Comparison of ENCODE assay signal across 1 cellular context in the genomic region with DNA sequence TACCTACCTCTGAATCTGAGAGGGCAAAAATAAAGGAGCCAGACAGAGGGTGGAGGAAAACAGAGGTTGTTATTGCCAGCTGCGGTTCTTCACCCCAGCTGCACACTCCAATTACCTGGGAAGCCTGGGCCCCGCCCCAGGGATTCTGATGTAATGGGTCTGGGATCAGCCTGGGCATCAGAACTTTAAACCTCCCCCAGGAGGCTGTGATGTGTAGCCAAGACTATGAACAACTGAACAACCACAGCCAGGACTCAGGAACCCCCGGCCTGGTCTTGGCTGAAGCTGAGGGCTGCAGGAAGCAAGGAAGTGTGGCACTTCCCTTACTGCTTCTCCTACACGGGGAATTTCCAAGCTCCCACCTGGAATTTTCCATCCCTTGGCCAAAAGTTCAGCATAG.
TF ChIP-seq lines count a peak whose summit lies in the region.

No MANE protein-coding gene starts in this region.

TF ChIP-seq in HepG2, 621 proteins besides CTCF, POLR2A, EP300 and RAD21 (continued from another document):
- TF ChIP-seq PATZ1 (CRISPR knock-in tag; IDR thresholded peaks at IDR 0.05) = peak; percentile 28; the same call in 1 of the 2 replicates
- no peak for TF ChIP-seq ZNF383 (CRISPR knock-in tag; IDR thresholded peaks at IDR 0.05; ENCODE audit: borderline replicate concordance)
- no peak for TF ChIP-seq SRY (CRISPR knock-in tag; IDR thresholded peaks at IDR 0.05)
- no peak for TF ChIP-seq TEAD3 (CRISPR knock-in tag; optimal IDR thresholded peaks at IDR 0.05; ENCODE audit: borderline replicate concordance)
- TF ChIP-seq, protein P1, sequence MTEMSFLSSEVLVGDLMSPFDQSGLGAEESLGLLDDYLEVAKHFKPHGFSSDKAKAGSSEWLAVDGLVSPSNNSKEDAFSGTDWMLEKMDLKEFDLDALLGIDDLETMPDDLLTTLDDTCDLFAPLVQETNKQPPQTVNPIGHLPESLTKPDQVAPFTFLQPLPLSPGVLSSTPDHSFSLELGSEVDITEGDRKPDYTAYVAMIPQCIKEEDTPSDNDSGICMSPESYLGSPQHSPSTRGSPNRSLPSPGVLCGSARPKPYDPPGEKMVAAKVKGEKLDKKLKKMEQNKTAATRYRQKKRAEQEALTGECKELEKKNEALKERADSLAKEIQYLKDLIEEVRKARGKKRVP (CRISPR knock-in tag; IDR thresholded peaks at IDR 0.05) = peak in 1 of 2 experiments; percentile 73; a peak in 2 of 4 replicates
- no peak for TF ChIP-seq ELF3 (CRISPR knock-in tag; IDR thresholded peaks at IDR 0.05)
- TF ChIP-seq SIX4 (CRISPR knock-in tag; IDR thresholded peaks at IDR 0.05) = no peak
